ENCODE assay signal across 8 cellular contexts in genomic region chr2:220687231-220687843, GRCh38.
DNase-seq lines count a peak whose midpoint lies in the region; ATAC-seq and TF ChIP-seq lines count a peak whose summit lies in the region.

No MANE protein-coding gene starts in this region.

- in situ Hi-C loops in ACHN (cut with HindIII; ENCODE audit: low pct_ligation_motif_present, low pct_unique_long_range_greater_than_20kb, low sequenced_read_pairs), result no loop called here

- H3K4me3 ChIP-seq in epithelial cell of proximal tubule (ENCODE audit: low read depth, low read length), result no peak overlapping the region

- ATAC-seq in GM18517 (IDR thresholded peaks at IDR 0.05; ENCODE audit: unreplicated experiment), result peak; percentile 81
- ATAC-seq in HG03025 (IDR thresholded peaks at IDR 0.05; ENCODE audit: low FRiP score, unreplicated experiment), result peak; percentile 88

- peak; percentile 63 for DNase-seq in ACHN
- DNase-seq in NCI-H446 (lab: John Stamatoyannopoulos, UW), result peak; percentile 1 to 74
- DNase-seq in activated CD8-positive, alpha-beta memory T cell treated with anti-CD3 and anti-CD28 coated beads, Interleukin-2, amount 50 U/mL, for 1 hour (ENCODE audit: extremely low read depth), result peak; percentile 1
- DNase-seq in epithelial cell of proximal tubule (ENCODE audit: low read depth), result no peak
- DNase-seq in myocyte (ENCODE audit: low read depth), result peak; percentile 73
- peak; percentile 14 to 41 for DNase-seq in stimulated activated CD8-positive, alpha-beta memory T cell treated with anti-CD3 and anti-CD28 coated beads, Interleukin-7, amount 100 ng/mL, for 1 hour (ENCODE audit: low read depth in 2 of 2)

- TF ChIP-seq CTCF in epithelial cell of proximal tubule (conservative IDR thresholded peaks at IDR 0.05; ENCODE audit: low read depth, low read length), result peak; percentile 93
